ENCODE assay signal across 9 cellular contexts in genomic region chr20:19205999-19206398, GRCh38. TPM values are rescaled to one million over a fixed set of nuclear protein-coding genes. Genes with fewer than 3 reads are reported as not detected.
DNase-seq lines count a peak whose midpoint lies in the region; TF ChIP-seq lines count a peak whose summit lies in the region.
"Had no signal": no experiment of that assay in that cellular context is flagged by ENCODE, and none has a peak within 500 bp of the region (broad histone marks: within the 10 kb centered on the region; RNA-seq: fewer than 3 reads in every experiment).

No MANE protein-coding gene starts in this region.

- intact Hi-C loops in adrenal gland (cut with DNase I): loop anchor here (2.0 to 10.0 kb wide), 4 partner anchors 301 to 456 kb away; no protein-coding TSS in a partner anchor

- H3K9me3 ChIP-seq in SJSA1 (replicated peaks) (no peaks in the 10 kb centered on the region), adrenal gland (replicated peaks in 1 of 3) (no peaks in the 10 kb centered on the region)

- H3K36me3 ChIP-seq in SJSA1: no peaks in the 10 kb centered on the region
- H3K36me3 ChIP-seq in adrenal gland (replicated peaks in 1 of 2): no peaks in the 10 kb centered on the region

- TF ChIP-seq POLR2A in adrenal gland (IDR thresholded peaks at IDR 0.05): no peak

- H3K4me3 ChIP-seq in SJSA1 (no peak overlapping the region), adrenal gland (no peak overlapping the region)

- DNase-seq in NCI-H1105 treated with DMSO at 0.1 percent for 48 hours (lab: John Stamatoyannopoulos, UW) (peak; percentile 35), NCI-H1105 (lab: John Stamatoyannopoulos, UW) (no peak), KG1 (lab: John Stamatoyannopoulos, UW) (peak; percentile 63), SJSA1 (ENCODE audit: low read depth in 1 of 2, low spot score in 2 of 2) (peak; percentile 49 to 60), adrenal gland (peak; percentile 63 to 87 (median 78)), hippocampal formation (lab: John Stamatoyannopoulos, UW) (peak; percentile 24 to 33), OCI-M2 (lab: John Stamatoyannopoulos, UW; ENCODE audit: unreplicated experiment) (no peak)
- DNase-seq in stimulated activated CD4-positive, alpha-beta T cell treated with anti-CD3 and anti-CD28 coated beads, Interleukin-12 subunit alpha, Interleukin-12 subunit beta, amount 100 ng/mL, for 4 hours: peak; percentile 61

- H3K4me1 ChIP-seq in SJSA1 (replicated peaks): no peaks in the 10 kb centered on the region
- H3K4me1 ChIP-seq in adrenal gland (replicated peaks in 1 of 2): no peaks in the 10 kb centered on the region

- H3K27me3 ChIP-seq in SJSA1 (replicated peaks) (peaks cover 15% of the 10 kb centered on the region), adrenal gland (peaks cover 5% of the 10 kb centered on the region)

- no peak overlapping the region for H3K27ac ChIP-seq in SJSA1
- no peak overlapping the region for H3K27ac ChIP-seq in adrenal gland
- H3K27ac ChIP-seq: epithelial cell of prostate had no signal

- 0 to 17% (median 14%) methylated on average over 7 to 8 of the region's 8 CpGs for WGBS in adrenal gland, 4 donors

- peak; percentile 80 to 94 (median 88) for TF ChIP-seq CTCF in adrenal gland (IDR thresholded peaks at IDR 0.05)

RNA-seq across cellular contexts. Expression of gene SLC24A3, which starts 6.4 kb away (rescaled TPM):
- total RNA-seq in SJSA1 (2014; rRNA removed; shearing (Covaris generic)): not detected in 2 replicates
- total RNA-seq in adrenal gland: 10 to 100 TPM in 1 of 8 donors, 1 to 10 TPM in 7; 1.4 to 44.4 (median 3.5) TPM
- 1 to 10 TPM; 1.0 to 7.1 (median 2.0) TPM for polyA plus RNA-seq in adrenal gland

Comparison
In these comparisons a context has a peak if more than half of its experiments do, and no peak if none do; other contexts are left out.
1. DNase-seq: peak in NCI-H1105 treated with DMSO at 0.1 percent for 48 hours (single experiment), KG1 (single experiment), SJSA1 (2 of 2), adrenal gland (7 of 7), hippocampal formation (2 of 2) and stimulated activated CD4-positive, alpha-beta T cell treated with anti-CD3 and anti-CD28 coated beads, Interleukin-12 subunit alpha, Interleukin-12 subunit beta, amount 100 ng/mL, for 4 hours (single experiment); none in NCI-H1105 (single experiment) and OCI-M2 (single experiment).